Comparison of ENCODE assay signal across 17 cellular contexts in the genomic region with DNA sequence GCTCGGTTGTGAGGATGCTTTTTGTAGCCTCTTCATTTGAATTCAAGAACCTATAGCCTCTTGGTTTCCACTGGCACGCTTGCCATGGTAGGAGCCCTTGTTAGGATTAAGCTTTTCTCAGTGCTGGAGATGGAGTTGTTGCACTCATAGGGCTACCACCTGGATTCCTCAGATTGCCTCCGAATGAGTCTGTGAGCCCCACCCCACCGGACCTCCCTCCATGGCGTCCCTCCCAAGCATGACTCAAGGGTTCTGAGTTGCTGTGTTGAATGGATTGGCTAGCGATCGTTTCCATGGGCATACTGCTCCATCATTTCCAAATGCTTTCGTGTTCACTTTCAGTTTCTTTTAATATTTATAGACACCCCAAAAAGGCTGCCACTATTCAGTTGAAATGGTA.
DNase-seq lines count a peak whose midpoint lies in the region; TF ChIP-seq lines count a peak whose summit lies in the region.
"Had no signal": no experiment of that assay in that cellular context is flagged by ENCODE, and none has a peak within 500 bp of the region (broad histone marks: within the 10 kb centered on the region; RNA-seq: fewer than 3 reads in every experiment).

No MANE protein-coding gene starts in this region.

- H3K9me3 ChIP-seq in GM23248 (ENCODE audit: low read depth) (no peaks in the 10 kb centered on the region), stomach (no peaks in the 10 kb centered on the region)
- H3K9me3 ChIP-seq: adrenal gland; BLaER1 treated with 17β-estradiol and CSF1 and Interleukin-3, amounts not matched to agents 10 nM and 100 nM; esophagus squamous epithelium had no signal

- H3K4me2 ChIP-seq in GM23248 (ENCODE audit: unreplicated experiment): peak overlapping the region; percentile 19
- H3K4me2 ChIP-seq: BLaER1 treated with 17β-estradiol and CSF1 and Interleukin-3, amounts not matched to agents 10 nM and 100 nM had no signal

- no peak for TF ChIP-seq POLR2A in stomach (IDR thresholded peaks at IDR 0.05)

- no peaks in the 10 kb centered on the region for H3K4me1 ChIP-seq in GM23248 (ENCODE audit: insufficient read depth)
- peaks cover 35 to 100% (median 75%) of the 10 kb centered on the region in 4 donors for H3K4me1 ChIP-seq in stomach

- DNase-seq in GM23248 (peak; percentile 60), kidney glomerular epithelial cell (lab: John Stamatoyannopoulos, UW) (peak; percentile 24), stomach (no peak), D341Med (ENCODE audit: low spot score) (no peak), midbrain (lab: John Stamatoyannopoulos, UW) (no peak), DMS114 treated with DMSO at 0.1 percent for 48 hours (lab: John Stamatoyannopoulos, UW; ENCODE audit: unreplicated experiment) (no peak), superior temporal gyrus (ENCODE audit: extremely low spot score) (no peak)
- DNase-seq: activated CD4-positive, alpha-beta T cell treated with anti-CD3 and anti-CD28 coated beads, Interleukin-2, amount 50 U/mL, for 1 hour; activated T-cell treated with anti-CD3 and anti-CD28 coated beads, Interleukin-2, amount 50 U/mL, for 4 hours; esophagus squamous epithelium; NK-92 treated with Interleukin-12 subunit alpha and Interleukin-12 subunit beta, amount 100 ng/mL, for 24 hours; stimulated activated CD4-positive, alpha-beta T cell treated with anti-CD3 and anti-CD28 coated beads, Interleukin-12 subunit alpha, Interleukin-12 subunit beta, amount 100 ng/mL, for 4 hours; T-helper 2 cell had no signal

- no peaks in the 10 kb centered on the region for H4K20me1 ChIP-seq in GM23248 (ENCODE audit: insufficient read depth)

- intact Hi-C loops in stomach (cut with DNase I; ENCODE audit: low total_unique reads): no loop called here

- no peak overlapping the region for H3K27ac ChIP-seq in GM23248
- peak overlapping the region; percentile 44 for H3K27ac ChIP-seq in angular gyrus (ENCODE audit: low read depth, low read length)
- peak overlapping the region in 4 of 5 donors; percentile 47 to 84 (median 80) for H3K27ac ChIP-seq in stomach
- H3K27ac ChIP-seq: adrenal gland; BLaER1 treated with 17β-estradiol and CSF1 and Interleukin-3, amounts not matched to agents 10 nM and 100 nM; esophagus squamous epithelium had no signal

- H3K4me3 ChIP-seq in GM23248: peak overlapping the region; percentile 21; the same call in 1 of the 2 replicates
- no peak overlapping the region for H3K4me3 ChIP-seq in stomach
- H3K4me3 ChIP-seq: adrenal gland; BLaER1 treated with 17β-estradiol and CSF1 and Interleukin-3, amounts not matched to agents 10 nM and 100 nM; esophagus squamous epithelium; GM12878 had no signal

- H3K79me2 ChIP-seq in GM23248 (ENCODE audit: insufficient read depth): no peaks in the 10 kb centered on the region

- no peak for TF ChIP-seq EP300 in stomach (IDR thresholded peaks at IDR 0.05)

- H3K9ac ChIP-seq in GM23248: no peak overlapping the region
- H3K9ac ChIP-seq: BLaER1 treated with 17β-estradiol and CSF1 and Interleukin-3, amounts not matched to agents 10 nM and 100 nM had no signal

- no peaks in the 10 kb centered on the region for H3K36me3 ChIP-seq in GM23248 (ENCODE audit: low read depth)
- H3K36me3 ChIP-seq in stomach: no peaks in the 10 kb centered on the region
- H3K36me3 ChIP-seq: adrenal gland, esophagus squamous epithelium had no signal

- no peaks in the 10 kb centered on the region for H3F3A ChIP-seq in GM23248 (ENCODE audit: insufficient read depth)

- H3K9me2 ChIP-seq in GM23248 (ENCODE audit: insufficient read depth): no peaks in the 10 kb centered on the region

- in situ Hi-C loops in GM23248 (cut with MboI): no loop called here

- 9 to 14% methylated on average over 8 of the region's 8 CpGs for WGBS in GM23248 (ENCODE audit: low coverage in 1 of 2, low lambda C conversion rate in 2 of 2, missing lambda C conversion rate in 2 of 2), 2 experiments
- WGBS in stomach, 5 donors: 80 to 85% (median 83%) methylated on average over 8 of the region's 8 CpGs

- H2AFZ ChIP-seq in GM23248: peak overlapping the region; percentile 18; the same call in 1 of the 2 replicates

- H3K27me3 ChIP-seq in GM23248 (replicated peaks; ENCODE audit: insufficient read depth): peaks cover 4% of the 10 kb centered on the region; the same call in 1 of the 2 replicates
- H3K27me3 ChIP-seq in stomach: no peaks in the 10 kb centered on the region
- H3K27me3 ChIP-seq: adrenal gland; BLaER1 treated with 17β-estradiol and CSF1 and Interleukin-3, amounts not matched to agents 10 nM and 100 nM; esophagus squamous epithelium had no signal

- no peak for TF ChIP-seq CTCF in stomach (IDR thresholded peaks at IDR 0.05)

Comparison
In these comparisons a context has a peak if more than half of its experiments do, and no peak if none do; other contexts are left out.
1. DNase-seq: peak in GM23248 (single experiment) and kidney glomerular epithelial cell (single experiment); none in stomach (single experiment), D341Med (single experiment), midbrain (single experiment), DMS114 treated with DMSO at 0.1 percent for 48 hours (single experiment) and superior temporal gyrus (single experiment).